ENCODE assay signal across 8 cellular contexts in genomic region chr4:163681208-163681821, GRCh38.
DNase-seq lines count a peak whose midpoint lies in the region; ATAC-seq and TF ChIP-seq lines count a peak whose summit lies in the region.

No MANE protein-coding gene starts in this region.

- no peak overlapping the region for H2AFZ ChIP-seq in H9 (ENCODE audit: low read length)
- H2AFZ ChIP-seq in Loucy (ENCODE audit: low read length) = no peak overlapping the region

- H2BK20ac ChIP-seq in H9 (ENCODE audit: low read depth, low read length, poor library complexity, severe bottlenecking) = no peak overlapping the region

- H3K9me2 ChIP-seq in Loucy (replicated peaks; ENCODE audit: low read depth, low read length) = no peaks in the 10 kb centered on the region

- peaks cover 6 to 8% of the 10 kb centered on the region in 2 experiments; a peak in 4 of 5 replicates for H3K9me3 Mint-ChIP-seq in H9
- no peaks in the 10 kb centered on the region for H3K9me3 Mint-ChIP-seq in activated T-cell treated with anti-CD3 and anti-CD28 coated beads, Interleukin-2, amount 50 U/mL, for 72 hours

- H3K36me3 Mint-ChIP-seq in H9 (ENCODE audit: insufficient read depth in 1 of 3, low read depth in 3 of 3) = peaks cover 0 to 13% (median 2%) of the 10 kb centered on the region in 3 experiments; a peak in 3 of 7 replicates
- H3K36me3 Mint-ChIP-seq in activated T-cell treated with anti-CD3 and anti-CD28 coated beads, Interleukin-2, amount 50 U/mL, for 72 hours (ENCODE audit: insufficient read depth in 2 of 2) = no peaks in the 10 kb centered on the region

- H3K79me1 ChIP-seq in H9 (ENCODE audit: insufficient read depth, low read depth, low read length, poor library complexity, severe bottlenecking) = no peaks in the 10 kb centered on the region

- H2BK15ac ChIP-seq in H9 (ENCODE audit: low read depth, low read length) = no peak overlapping the region

- H3K4me1 ChIP-seq in H9 (ENCODE audit: insufficient read depth, low read length) = no peaks in the 10 kb centered on the region
- H3K4me1 ChIP-seq in Loucy (ENCODE audit: insufficient read depth, low read length, poor library complexity, severe bottlenecking) = no peaks in the 10 kb centered on the region
- no peaks in the 10 kb centered on the region for H3K4me1 ChIP-seq in right lobe of liver

- H3K27me3 ChIP-seq in H9 (ENCODE audit: insufficient read depth, low read length) (no peaks in the 10 kb centered on the region), Loucy (ENCODE audit: insufficient read depth, low read length, poor library complexity, severe bottlenecking) (no peaks in the 10 kb centered on the region), right lobe of liver (no peaks in the 10 kb centered on the region)

- no peak for TF ChIP-seq POLR2A in right lobe of liver (IDR thresholded peaks at IDR 0.05)

- H2BK120ac ChIP-seq in H9 (ENCODE audit: low read depth, low read length, poor library complexity, severe bottlenecking) = no peak overlapping the region

- H4K91ac ChIP-seq in H9 (ENCODE audit: insufficient read length, low read depth, low read length) = no peak overlapping the region

- H2BK12ac ChIP-seq in H9 (ENCODE audit: insufficient read length, low read depth, low read length) = no peak overlapping the region

- H2BK5ac ChIP-seq in H9 (ENCODE audit: insufficient read length, low read length) = no peak overlapping the region

- H3K4me1 Mint-ChIP-seq in H9 = no peaks in the 10 kb centered on the region
- no peaks in the 10 kb centered on the region for H3K4me1 Mint-ChIP-seq in activated T-cell treated with anti-CD3 and anti-CD28 coated beads, Interleukin-2, amount 50 U/mL, for 72 hours (ENCODE audit: low read depth)

- H3K36me3 ChIP-seq in Loucy (ENCODE audit: insufficient read depth, low read length) (no peaks in the 10 kb centered on the region), right lobe of liver (no peaks in the 10 kb centered on the region)

- no peak overlapping the region for H3K23ac ChIP-seq in H9 (ENCODE audit: insufficient read length, low read depth, low read length)

- no peak overlapping the region for H3K56ac ChIP-seq in H9 (ENCODE audit: insufficient read length, low read depth, low read length)

- peak; percentile 86 for TF ChIP-seq CTCF in H9 (conservative IDR thresholded peaks at IDR 0.05)
- peak; percentile 72 for TF ChIP-seq CTCF in Loucy (conservative IDR thresholded peaks at IDR 0.05; ENCODE audit: low read length)
- peak; percentile 51 to 69 (median 60) for TF ChIP-seq CTCF in right lobe of liver (IDR thresholded peaks at IDR 0.05)

- H3K23me2 ChIP-seq in H9 (ENCODE audit: insufficient read length, low read depth, low read length, poor library complexity, severe bottlenecking) = no peaks in the 10 kb centered on the region

- H3K27me3 Mint-ChIP-seq in H9 (ENCODE audit: low read depth) = no peaks in the 10 kb centered on the region
- H3K27me3 Mint-ChIP-seq in activated T-cell treated with anti-CD3 and anti-CD28 coated beads, Interleukin-2, amount 50 U/mL, for 72 hours (ENCODE audit: low read depth) = no peaks in the 10 kb centered on the region

- H4K8ac ChIP-seq in H9 (replicated peaks; ENCODE audit: insufficient read length, low read depth, low read length) = no peak overlapping the region

- no peak overlapping the region for H3T11ph ChIP-seq in H9 (ENCODE audit: low read length)

- H3K9ac ChIP-seq in H9 (ENCODE audit: extremely low read depth, insufficient read length, low read length) (no peak overlapping the region), Loucy (ENCODE audit: low read depth, low read length, poor library complexity, severe bottlenecking) (no peak overlapping the region)

- H3K14ac ChIP-seq in H9 (ENCODE audit: insufficient read depth, low read length) = no peak overlapping the region

- H3K4me3 ChIP-seq in Loucy (ENCODE audit: low read length, poor library complexity, severe bottlenecking) = no peak overlapping the region
- no peak overlapping the region for H3K4me3 ChIP-seq in right lobe of liver

- no peak overlapping the region for H4K5ac ChIP-seq in H9 (ENCODE audit: insufficient read length, low read depth, low read length)

- ATAC-seq in activated T-cell treated with anti-CD3 and anti-CD28 coated beads, Interleukin-2, amount 50 U/mL, for 72 hours (replicated peaks in 1 of 2) = peak; percentile 55 to 69
- ATAC-seq in right lobe of liver = peak; percentile 72 to 83 (median 80)

- no peak overlapping the region for H3K18ac ChIP-seq in H9 (ENCODE audit: insufficient read length, low read depth, low read length)

- H3K4me2 ChIP-seq in H9 (ENCODE audit: insufficient read depth, insufficient read length, low read length) (no peak overlapping the region), Loucy (ENCODE audit: low read depth, low read length, poor library complexity, severe bottlenecking) (no peak overlapping the region)

- H3K79me2 ChIP-seq in H9 (ENCODE audit: insufficient read depth, low read length) (no peaks in the 10 kb centered on the region), Loucy (ENCODE audit: insufficient read depth, low read length) (no peaks in the 10 kb centered on the region)

- no peak overlapping the region for H3K27ac ChIP-seq in H9 (ENCODE audit: insufficient read length, low read depth, low read length)
- H3K27ac ChIP-seq in right lobe of liver = no peak overlapping the region

- no peak overlapping the region for H3K27ac Mint-ChIP-seq in H9
- H3K27ac Mint-ChIP-seq in activated T-cell treated with anti-CD3 and anti-CD28 coated beads, Interleukin-2, amount 50 U/mL, for 72 hours = no peak overlapping the region

- H4K20me1 ChIP-seq in H9 (ENCODE audit: control insufficient read depth, insufficient read depth, insufficient read length) (no peaks in the 10 kb centered on the region), Loucy (ENCODE audit: insufficient read depth, low read length, poor library complexity, severe bottlenecking) (no peaks in the 10 kb centered on the region)

- no peak overlapping the region for H3K4ac ChIP-seq in H9 (ENCODE audit: low read depth, low read length)

- intact Hi-C loops in right lobe of liver (cut with DNase I) = no loop called here

- no peak overlapping the region for H3K4me3 Mint-ChIP-seq in H9
- no peak overlapping the region for H3K4me3 Mint-ChIP-seq in activated T-cell treated with anti-CD3 and anti-CD28 coated beads, Interleukin-2, amount 50 U/mL, for 72 hours

- no CpG with 5 or more reads among the region's 2 CpGs for WGBS in H9 (ENCODE audit: extremely low coverage, insufficient read length, low lambda C conversion rate)
- 10% methylated on average over 2 of the region's 2 CpGs for WGBS in right lobe of liver (ENCODE audit: insufficient coverage, low coverage, low lambda C conversion rate, missing lambda C conversion rate)

- no peak overlapping the region for H2AK5ac ChIP-seq in H9 (ENCODE audit: insufficient read length, low read length)

- H3K9me3 ChIP-seq in H9 (ENCODE audit: control insufficient read depth, low read depth, low read length) = no peaks in the 10 kb centered on the region
- no peaks in the 10 kb centered on the region for H3K9me3 ChIP-seq in Loucy (ENCODE audit: insufficient read depth, low read depth, low read length)
- no peaks in the 10 kb centered on the region for H3K9me3 ChIP-seq in right lobe of liver

- H3F3A ChIP-seq in Loucy (ENCODE audit: low read depth) = no peaks in the 10 kb centered on the region

- DNase-seq in AG20443 (ENCODE audit: low spot score) (peak; percentile 9), GDM1 (lab: John Stamatoyannopoulos, UW) (peak; percentile 45), H9 (no peak), right lobe of liver (no peak), NCI-H1930 (lab: John Stamatoyannopoulos, UW) (no peak), NCI-H774 (lab: John Stamatoyannopoulos, UW) (no peak)
- DNase-seq in activated T-cell treated with anti-CD3 and anti-CD28 coated beads, Interleukin-2, amount 50 U/mL, for 72 hours = peak; percentile 10 to 60

Comparison
In these comparisons a context has a peak if more than half of its experiments do, and no peak if none do; other contexts are left out.
1. DNase-seq: peak in AG20443 (single experiment), GDM1 (single experiment) and activated T-cell treated with anti-CD3 and anti-CD28 coated beads, Interleukin-2, amount 50 U/mL, for 72 hours (2 of 2); none in H9 (single experiment), right lobe of liver (0 of 3), NCI-H1930 (0 of 2) and NCI-H774 (single experiment).
2. Peak in every context shown above with its lines, with median percentiles within 50 percentile points of each other: CTCF ChIP-seq.